Comparison of ENCODE assay signal across 16 cellular contexts in genomic region chr5:172321593-172321992, GRCh38. TPM values are rescaled to one million over a fixed set of nuclear protein-coding genes. Genes with fewer than 3 reads are reported as not detected.
DNase-seq lines count a peak whose midpoint lies in the region; ATAC-seq, FAIRE-seq and TF ChIP-seq lines count a peak whose summit lies in the region.
"Had no signal": no experiment of that assay in that cellular context is flagged by ENCODE, and none has a peak within 500 bp of the region (broad histone marks: within the 10 kb centered on the region; RNA-seq: fewer than 3 reads in every experiment).

No MANE protein-coding gene starts in this region.

- no peaks in the 10 kb centered on the region for H3K36me3 ChIP-seq in pancreas
- H3K36me3 ChIP-seq: thoracic aorta had no signal

- no peak for TF ChIP-seq CTCF in pancreas (IDR thresholded peaks at IDR 0.05)

- H3K9me3 Mint-ChIP-seq in activated T-helper 17 cell treated with anti-CD3 and anti-CD28 coated beads, Interleukin-2, amount 50 U/mL, for 72 hours = no peaks in the 10 kb centered on the region
- H3K9me3 Mint-ChIP-seq: activated naive CD8-positive, alpha-beta T cell treated with anti-CD3 and anti-CD28 coated beads, Interleukin-2, amount 10 ng/mL, durations not matched to agents 7 days and 5 days; activated T-cell treated with anti-CD3 and anti-CD28 coated beads, Interleukin-2, amount 50 U/mL, for 4 hours had no signal

- no peak overlapping the region for H3K4me3 ChIP-seq in pancreas
- H3K4me3 ChIP-seq: K562, thoracic aorta had no signal

- DNase-seq in NCI-H1930 (lab: John Stamatoyannopoulos, UW) (peak; percentile 40 to 68), pancreas (no peak), putamen (ENCODE audit: low spot score) (no peak)
- no peak for DNase-seq in stimulated activated naive CD4-positive, alpha-beta T cell (lab: John Stamatoyannopoulos, UW)
- DNase-seq: activated CD4-positive, alpha-beta T cell treated with anti-CD3 and anti-CD28 coated beads, Interleukin-2, amount 50 U/mL, for 4 hours; activated naive CD8-positive, alpha-beta T cell treated with anti-CD3 and anti-CD28 coated beads, Interleukin-2, amount 10 ng/mL, durations not matched to agents 7 days and 5 days; activated T-cell treated with anti-CD3 and anti-CD28 coated beads, Interleukin-2, amount 50 U/mL, for 4 hours; AML-193; NCI-H446; nucleus accumbens had no signal

- peaks cover 4 to 6% (median 5%) of the 10 kb centered on the region in 3 donors for H3K4me1 ChIP-seq in pancreas

- no peaks in the 10 kb centered on the region for H3K36me3 Mint-ChIP-seq in activated T-helper 17 cell treated with anti-CD3 and anti-CD28 coated beads, Interleukin-2, amount 50 U/mL, for 72 hours (ENCODE audit: low read depth)
- H3K36me3 Mint-ChIP-seq: activated naive CD8-positive, alpha-beta T cell treated with anti-CD3 and anti-CD28 coated beads, Interleukin-2, amount 10 ng/mL, durations not matched to agents 7 days and 5 days had no signal

- no peaks in the 10 kb centered on the region for H3K27me3 ChIP-seq in pancreas

- H3K27ac Mint-ChIP-seq in activated T-helper 17 cell treated with anti-CD3 and anti-CD28 coated beads, Interleukin-2, amount 50 U/mL, for 72 hours = peak overlapping the region; percentile 48
- H3K27ac Mint-ChIP-seq: activated naive CD8-positive, alpha-beta T cell treated with anti-CD3 and anti-CD28 coated beads, Interleukin-2, amount 10 ng/mL, durations not matched to agents 7 days and 5 days had no signal

- no peaks in the 10 kb centered on the region for H3K9me3 ChIP-seq in pancreas
- H3K9me3 ChIP-seq: thoracic aorta had no signal

- H3K27me3 Mint-ChIP-seq in activated T-helper 17 cell treated with anti-CD3 and anti-CD28 coated beads, Interleukin-2, amount 50 U/mL, for 72 hours = no peaks in the 10 kb centered on the region

- peaks cover 9% of the 10 kb centered on the region for H3K4me1 Mint-ChIP-seq in activated T-helper 17 cell treated with anti-CD3 and anti-CD28 coated beads, Interleukin-2, amount 50 U/mL, for 72 hours

- ATAC-seq in GM18502 (IDR thresholded peaks at IDR 0.05; ENCODE audit: poor library complexity, unreplicated experiment) (peak; percentile 28), pancreas (peak; percentile 44 to 76 (median 56)), HG02852 (IDR thresholded peaks at IDR 0.05; ENCODE audit: unreplicated experiment) (no peak)
- no peak for ATAC-seq in activated T-helper 17 cell treated with anti-CD3 and anti-CD28 coated beads, Interleukin-2, amount 50 U/mL, for 72 hours (replicated peaks)
- ATAC-seq: activated T-cell treated with anti-CD3 and anti-CD28 coated beads, Interleukin-2, amount 50 U/mL, for 4 hours; K562 had no signal

- H3K27ac ChIP-seq in pancreas = peak overlapping the region in 3 of 4 donors; percentile 0 to 53 (median 45)
- H3K27ac ChIP-seq: HL-60, thoracic aorta had no signal

- no peak overlapping the region for H3K4me3 Mint-ChIP-seq in activated T-helper 17 cell treated with anti-CD3 and anti-CD28 coated beads, Interleukin-2, amount 50 U/mL, for 72 hours
- H3K4me3 Mint-ChIP-seq: activated naive CD8-positive, alpha-beta T cell treated with anti-CD3 and anti-CD28 coated beads, Interleukin-2, amount 10 ng/mL, durations not matched to agents 7 days and 5 days; activated T-cell treated with anti-CD3 and anti-CD28 coated beads, Interleukin-2, amount 50 U/mL, for 4 hours had no signal

- intact Hi-C loops in pancreas (cut with DNase I) = no loop called here

- no peak for FAIRE-seq in pancreas (lab: Jason Lieb, UNC)
- FAIRE-seq: K562 had no signal

RNA-seq across cellular contexts. Expression of gene UBTD2, which starts 38.0 kb away (rescaled TPM):
- total RNA-seq in activated T-helper 17 cell treated with anti-CD3 and anti-CD28 coated beads, Interleukin-2, amount 50 U/mL, for 72 hours = 1 to 10 TPM; 7.7 to 8.3 TPM
- 10 to 100 TPM in 2 of 6 donors, 1 to 10 TPM in 4; 4.5 to 12.9 (median 6.9) TPM for total RNA-seq in pancreas
- 1 to 10 TPM; 5.9 to 7.8 TPM for polyA plus RNA-seq in pancreas

Comparison
In these comparisons a context has a peak if more than half of its experiments do, and no peak if none do; other contexts are left out.
1. ATAC-seq: peak in GM18502 (single experiment) and pancreas (4 of 4); none in activated T-helper 17 cell treated with anti-CD3 and anti-CD28 coated beads, Interleukin-2, amount 50 U/mL, for 72 hours (single experiment) and HG02852 (single experiment).
2. DNase-seq: peak in NCI-H1930 (2 of 2); none in pancreas (0 of 6), putamen (single experiment) and stimulated activated naive CD4-positive, alpha-beta T cell (0 of 6).